Comparison of ENCODE assay signal across 10 cellular contexts in the genomic region with DNA sequence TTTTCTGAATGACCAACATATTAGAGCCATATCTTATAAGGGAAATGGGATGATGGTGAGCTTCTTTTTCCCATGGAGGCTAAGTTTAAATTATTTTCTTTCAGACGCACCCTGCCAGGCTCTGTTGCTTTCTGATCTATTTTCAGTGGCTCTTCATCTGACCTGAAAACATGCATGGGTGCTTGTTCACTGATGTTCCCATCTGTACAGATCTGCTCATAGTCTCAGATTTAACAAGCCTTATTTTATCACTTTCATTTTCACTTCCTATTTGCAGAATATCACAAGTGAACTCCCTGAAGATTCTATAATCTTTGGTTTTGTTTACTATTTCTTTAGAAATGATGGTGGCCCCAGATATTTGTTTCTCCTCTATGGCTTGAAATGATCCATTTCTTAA. TPM values are rescaled to one million over a fixed set of nuclear protein-coding genes. Genes with fewer than 3 reads are reported as not detected.
DNase-seq lines count a peak whose midpoint lies in the region; ATAC-seq and TF ChIP-seq lines count a peak whose summit lies in the region.
"Had no signal": no experiment of that assay in that cellular context is flagged by ENCODE, and none has a peak within 500 bp of the region (broad histone marks: within the 10 kb centered on the region; RNA-seq: fewer than 3 reads in every experiment).

No MANE protein-coding gene starts in this region.

- H4K20me1 ChIP-seq in OCI-LY7 (ENCODE audit: insufficient read depth, low read length): no peaks in the 10 kb centered on the region

- H3K9me3 ChIP-seq in OCI-LY7 (ENCODE audit: low read length): peaks cover 15% of the 10 kb centered on the region; the same call in 1 of the 2 replicates

- peak overlapping the region; percentile 96 for H3K27ac ChIP-seq in OCI-LY7 (ENCODE audit: low read depth, low read length, poor library complexity, severe bottlenecking)
- H3K27ac ChIP-seq: C4-2B had no signal

- H3K4me1 ChIP-seq in OCI-LY7 (ENCODE audit: insufficient read depth, low read length, poor library complexity, severe bottlenecking): peaks cover 57% of the 10 kb centered on the region

- ATAC-seq in activated T-cell treated with anti-CD3 and anti-CD28 coated beads, Interleukin-2, amount 50 U/mL, for 72 hours (replicated peaks in 1 of 2): peak; percentile 79 to 81
- ATAC-seq in HG02870 (IDR thresholded peaks at IDR 0.05; ENCODE audit: unreplicated experiment): peak; percentile 99
- ATAC-seq in stimulated activated naive B cell treated with anti-CD40 and anti-IgM and Interleukin-4, amounts not matched to agents 10 μg/mL and 1 μg/mL and 100 μg/mL, for 72 hours (replicated peaks): peak; percentile 97

- no TSS peak for BruUV-seq in OCI-LY7 (replicated peaks; lab: Mats Ljungman, UMichigan)

- DNase-seq in activated T-cell treated with anti-CD3 and anti-CD28 coated beads, Interleukin-2, amount 50 U/mL, for 72 hours: no peak
- DNase-seq in activated T-cell treated with anti-CD3 and anti-CD28 coated beads, Interleukin-2, amount 50 U/mL, for 48 hours: no peak
- DNase-seq in OCI-LY7 (ENCODE audit: low spot score) (peak; percentile 88), D341Med (ENCODE audit: low spot score) (no peak), HCEC 1CT (no peak), nucleus accumbens (lab: John Stamatoyannopoulos, UW) (no peak)
- no peak for DNase-seq in stimulated activated naive B cell treated with anti-CD40 and anti-IgM and Interleukin-4, amounts not matched to agents 10 μg/mL and 1 μg/mL and 100 μg/mL, for 72 hours
- DNase-seq: Kasumi-1 had no signal

- H3K9me2 ChIP-seq in OCI-LY7 (ENCODE audit: insufficient read depth, low read length): no peaks in the 10 kb centered on the region

- POLR2A ChIA-PET in OCI-LY7 (lab: Charles Lee): interaction anchor here (0.6 to 2.4 kb wide), 7 partner anchors 9 to 67 kb away, joined by 3 to 10 read pairs (median 5); no protein-coding TSS in a partner anchor

- H3K27me3 Mint-ChIP-seq in activated T-cell treated with anti-CD3 and anti-CD28 coated beads, Interleukin-2, amount 50 U/mL, for 72 hours (ENCODE audit: low read depth): no peaks in the 10 kb centered on the region
- H3K27me3 Mint-ChIP-seq in stimulated activated naive B cell treated with anti-CD40 and anti-IgM and Interleukin-4, amounts not matched to agents 10 μg/mL and 1 μg/mL and 100 μg/mL, for 72 hours: no peaks in the 10 kb centered on the region

- TF ChIP-seq CTCF in OCI-LY7 (conservative IDR thresholded peaks at IDR 0.05; ENCODE audit: low read length): no peak

- peak overlapping the region; percentile 78 for H3K4me2 ChIP-seq in OCI-LY7 (ENCODE audit: low read length)

- peak overlapping the region; percentile 51 for H3K4me3 ChIP-seq in OCI-LY7 (ENCODE audit: low read depth, low read length, poor library complexity, severe bottlenecking)

- intact Hi-C loops in OCI-LY7 (cut with micrococcal nuclease; ENCODE audit: unreplicated experiment): loop anchor here (2.0 to 10.0 kb wide), 3 partner anchors 31 to 1191 kb away; a partner anchor contains a TSS

- H3K4me3 Mint-ChIP-seq in activated T-cell treated with anti-CD3 and anti-CD28 coated beads, Interleukin-2, amount 50 U/mL, for 72 hours: peak overlapping the region; percentile 63 to 69
- peak overlapping the region; percentile 18 to 56 for H3K4me3 Mint-ChIP-seq in stimulated activated naive B cell treated with anti-CD40 and anti-IgM and Interleukin-4, amounts not matched to agents 10 μg/mL and 1 μg/mL and 100 μg/mL, for 72 hours

- peaks cover 31% of the 10 kb centered on the region for H3K4me1 Mint-ChIP-seq in activated T-cell treated with anti-CD3 and anti-CD28 coated beads, Interleukin-2, amount 50 U/mL, for 72 hours (ENCODE audit: low read depth)
- peaks cover 20 to 34% of the 10 kb centered on the region in 2 donors for H3K4me1 Mint-ChIP-seq in stimulated activated naive B cell treated with anti-CD40 and anti-IgM and Interleukin-4, amounts not matched to agents 10 μg/mL and 1 μg/mL and 100 μg/mL, for 72 hours

- H3K79me2 ChIP-seq in OCI-LY7 (ENCODE audit: insufficient read depth, low read depth, low read length): no peaks in the 10 kb centered on the region

- CTCF ChIA-PET in OCI-LY7 (lab: Charles Lee; ENCODE audit: unreplicated experiment): no interaction called here

- H3K36me3 ChIP-seq in OCI-LY7 (ENCODE audit: insufficient read depth, low read length): peaks cover 15% of the 10 kb centered on the region

- H2AFZ ChIP-seq in OCI-LY7 (ENCODE audit: low read length): peak overlapping the region; percentile 86

- peak overlapping the region; percentile 52 for H3K27ac Mint-ChIP-seq in activated T-cell treated with anti-CD3 and anti-CD28 coated beads, Interleukin-2, amount 50 U/mL, for 72 hours
- H3K27ac Mint-ChIP-seq in stimulated activated naive B cell treated with anti-CD40 and anti-IgM and Interleukin-4, amounts not matched to agents 10 μg/mL and 1 μg/mL and 100 μg/mL, for 72 hours: peak overlapping the region; percentile 82

- peaks cover 0 to 6% of the 10 kb centered on the region in 2 donors for H3K36me3 Mint-ChIP-seq in activated T-cell treated with anti-CD3 and anti-CD28 coated beads, Interleukin-2, amount 50 U/mL, for 72 hours (ENCODE audit: insufficient read depth in 2 of 2)
- H3K36me3 Mint-ChIP-seq in stimulated activated naive B cell treated with anti-CD40 and anti-IgM and Interleukin-4, amounts not matched to agents 10 μg/mL and 1 μg/mL and 100 μg/mL, for 72 hours: no peaks in the 10 kb centered on the region

- peaks cover 0 to 1% of the 10 kb centered on the region in 2 donors for H3K9me3 Mint-ChIP-seq in activated T-cell treated with anti-CD3 and anti-CD28 coated beads, Interleukin-2, amount 50 U/mL, for 72 hours
- H3K9me3 Mint-ChIP-seq in stimulated activated naive B cell treated with anti-CD40 and anti-IgM and Interleukin-4, amounts not matched to agents 10 μg/mL and 1 μg/mL and 100 μg/mL, for 72 hours: peaks cover 0 to 6% of the 10 kb centered on the region in 2 donors

RNA-seq across cellular contexts. Expression of a gene that starts 31.1 kb away (rescaled TPM):
- 10 to 100 TPM; 35.8 to 39.5 TPM for total RNA-seq in activated T-cell treated with anti-CD3 and anti-CD28 coated beads, Interleukin-2, amount 50 U/mL, for 72 hours
- total RNA-seq in OCI-LY7 (2014; rRNA removed; shearing (Covaris generic)): 28.3 and 29.4 TPM in 2 replicates
- 44.7 and 48.9 TPM in 2 replicates for total RNA-seq in OCI-LY7 (2022)
